Comparison of ENCODE assay signal across 23 cellular contexts in genomic region chr11:26557666-26558065, GRCh38. TPM values are rescaled to one million over a fixed set of nuclear protein-coding genes. Genes with fewer than 3 reads are reported as not detected.
"Had no signal": no experiment of that assay in that cellular context is flagged by ENCODE, and none has a peak within 500 bp of the region (broad histone marks: within the 10 kb centered on the region; RNA-seq: fewer than 3 reads in every experiment).

No MANE protein-coding gene starts in this region.

- H3K4me2 ChIP-seq: KMS-11 had no signal

- H3K4me3 Mint-ChIP-seq: activated CD4-positive, alpha-beta T cell treated with anti-CD3 and anti-CD28 coated beads, Interleukin-2, amount 10 ng/mL, durations not matched to agents 24 days and 14 days; activated T-cell treated with anti-CD3 and anti-CD28 coated beads, Interleukin-2, amount 50 U/mL, for 4 hours; T-helper 17 cell; WTC11 had no signal

- H3K9me3 Mint-ChIP-seq: activated CD4-positive, alpha-beta T cell treated with anti-CD3 and anti-CD28 coated beads, Interleukin-2, amount 10 ng/mL, durations not matched to agents 24 days and 14 days; WTC11 had no signal

- H3K9ac ChIP-seq: KMS-11 had no signal

- H3K4me1 ChIP-seq: breast epithelium had no signal

- H3K27ac ChIP-seq: KMS-11 had no signal

- H3K27me3 Mint-ChIP-seq: activated CD4-positive, alpha-beta T cell treated with anti-CD3 and anti-CD28 coated beads, Interleukin-2, amount 10 ng/mL, durations not matched to agents 24 days and 14 days; T-helper 17 cell had no signal

- H3K36me3 ChIP-seq: breast epithelium, MG63 had no signal

- H3K27ac Mint-ChIP-seq: activated CD4-positive, alpha-beta T cell treated with anti-CD3 and anti-CD28 coated beads, Interleukin-2, amount 10 ng/mL, durations not matched to agents 24 days and 14 days; activated naive CD4-positive, alpha-beta T cell treated with anti-CD3 and anti-CD28 coated beads, Interleukin-2, amount 50 U/mL, for 72 hours; T-helper 17 cell; WTC11 had no signal

- H3K9me3 ChIP-seq: breast epithelium, MG63 had no signal

- H3K27me3 ChIP-seq: breast epithelium, MG63 had no signal

- H3K36me3 Mint-ChIP-seq: activated naive CD4-positive, alpha-beta T cell treated with anti-CD3 and anti-CD28 coated beads, Interleukin-2, amount 50 U/mL, for 72 hours; WTC11 had no signal

- DNase-seq: activated CD4-positive, alpha-beta T cell treated with anti-CD3 and anti-CD28 coated beads for 1 hour; activated CD4-positive, alpha-beta T cell treated with anti-CD3 and anti-CD28 coated beads, Interleukin-2, amount 10 ng/mL, durations not matched to agents 24 days and 14 days; activated CD4-positive, alpha-beta T cell treated with anti-CD3 and anti-CD28 coated beads, Interleukin-2, amount 50 U/mL, for 48 hours; activated CD8-positive, alpha-beta memory T cell treated with anti-CD3 and anti-CD28 coated beads for 24 hours; activated effector memory CD4-positive, alpha-beta T cell treated with anti-CD3 and anti-CD28 coated beads, Interleukin-2, amount 50 U/mL, for 16 hours; activated naive CD4-positive, alpha-beta T cell treated with Interleukin-2 at 50 U/mL for 16 hours; activated T-cell treated with anti-CD3 and anti-CD28 coated beads, Interleukin-2, amount 50 U/mL, for 4 hours; MG63; MV-4-11; NCI-H1092 treated with DMSO at 0.1 percent for 48 hours; NCI-H1417 treated with DMSO at 0.1 percent for 48 hours; NCI-H1694; NCI-H2029 treated with DMSO at 0.1 percent for 48 hours; NCI-H446; NCI-H524; PC-3; SHP77; T-helper 17 cell; T-helper 9 cell had no signal

- H3K4me3 ChIP-seq: breast epithelium, MG63 had no signal

- H3K4me1 Mint-ChIP-seq: activated CD4-positive, alpha-beta T cell treated with anti-CD3 and anti-CD28 coated beads, Interleukin-2, amount 10 ng/mL, durations not matched to agents 24 days and 14 days; T-helper 17 cell had no signal

RNA-seq across cellular contexts. Expression of gene MUC15, which starts 14.4 kb away (rescaled TPM):
- total RNA-seq: activated CD4-positive, alpha-beta T cell treated with anti-CD3 and anti-CD28 coated beads, Interleukin-2, amount 10 ng/mL, durations not matched to agents 24 days and 14 days; activated naive CD4-positive, alpha-beta T cell treated with anti-CD3 and anti-CD28 coated beads, Interleukin-2, amount 50 U/mL, for 72 hours; activated T-cell treated with anti-CD3 and anti-CD28 coated beads, Interleukin-2, amount 50 U/mL, for 4 hours; PC-3; T-helper 17 cell; WTC11 had no signal
